ENCODE assay signal across 8 cellular contexts in genomic region chr12:45745861-45746277, GRCh38.
DNase-seq lines count a peak whose midpoint lies in the region; ATAC-seq and TF ChIP-seq lines count a peak whose summit lies in the region.

No MANE protein-coding gene starts in this region.

- no peaks in the 10 kb centered on the region for H3K9me3 Mint-ChIP-seq in central memory CD8-positive, alpha-beta T cell
- H3K9me3 Mint-ChIP-seq in nephron = peaks cover 24% of the 10 kb centered on the region
- H3K9me3 Mint-ChIP-seq in activated naive CD4-positive, alpha-beta T cell treated with anti-CD3 and anti-CD28 coated beads, Interleukin-2, amount 10 ng/mL, durations not matched to agents 7 days and 5 days = no peaks in the 10 kb centered on the region

- peak; percentile 67 for ATAC-seq in central memory CD8-positive, alpha-beta T cell (replicated peaks; ENCODE audit: extremely low read depth, poor library complexity, severe bottlenecking)
- ATAC-seq in HG02870 (IDR thresholded peaks at IDR 0.05; ENCODE audit: unreplicated experiment) = no peak

- peak in 2 of 3 experiments; percentile 28 to 44 for TF ChIP-seq CTCF in nephron (IDR thresholded peaks at IDR 0.05; ENCODE audit: unreplicated experiment in 3 of 3)

- peaks cover 48% of the 10 kb centered on the region for H3K4me1 Mint-ChIP-seq in central memory CD8-positive, alpha-beta T cell
- no peaks in the 10 kb centered on the region for H3K4me1 Mint-ChIP-seq in nephron
- peaks cover 34% of the 10 kb centered on the region for H3K4me1 Mint-ChIP-seq in activated naive CD4-positive, alpha-beta T cell treated with anti-CD3 and anti-CD28 coated beads, Interleukin-2, amount 10 ng/mL, durations not matched to agents 7 days and 5 days

- CTCF ChIA-PET in activated naive CD4-positive, alpha-beta T cell treated with anti-CD3 and anti-CD28 coated beads, Interleukin-2, amount 10 ng/mL, durations not matched to agents 7 days and 5 days (lab: Charles Lee) = interaction anchor here (0.6 to 2.5 kb wide), 9 partner anchors 14 to 1951 kb away, joined by 3 to 10 read pairs (median 5); partner anchors contain the start of gene ARID2

- H3K27me3 Mint-ChIP-seq in central memory CD8-positive, alpha-beta T cell = no peaks in the 10 kb centered on the region
- H3K27me3 Mint-ChIP-seq in nephron (ENCODE audit: low read depth) = no peaks in the 10 kb centered on the region
- no peaks in the 10 kb centered on the region for H3K27me3 Mint-ChIP-seq in activated naive CD4-positive, alpha-beta T cell treated with anti-CD3 and anti-CD28 coated beads, Interleukin-2, amount 10 ng/mL, durations not matched to agents 7 days and 5 days

- H3K27ac Mint-ChIP-seq in central memory CD8-positive, alpha-beta T cell (ENCODE audit: low read depth) = no peak overlapping the region
- H3K27ac Mint-ChIP-seq in nephron = no peak overlapping the region
- no peak overlapping the region for H3K27ac Mint-ChIP-seq in activated naive CD4-positive, alpha-beta T cell treated with anti-CD3 and anti-CD28 coated beads, Interleukin-2, amount 10 ng/mL, durations not matched to agents 7 days and 5 days

- H3K4me3 Mint-ChIP-seq in central memory CD8-positive, alpha-beta T cell = no peak overlapping the region
- no peak overlapping the region for H3K4me3 Mint-ChIP-seq in nephron
- no peak overlapping the region for H3K4me3 Mint-ChIP-seq in activated naive CD4-positive, alpha-beta T cell treated with anti-CD3 and anti-CD28 coated beads, Interleukin-2, amount 10 ng/mL, durations not matched to agents 7 days and 5 days

- H3K36me3 Mint-ChIP-seq in central memory CD8-positive, alpha-beta T cell (ENCODE audit: insufficient read depth) = no peaks in the 10 kb centered on the region
- peaks cover 86% of the 10 kb centered on the region for H3K36me3 Mint-ChIP-seq in nephron (ENCODE audit: low read depth)
- H3K36me3 Mint-ChIP-seq in activated naive CD4-positive, alpha-beta T cell treated with anti-CD3 and anti-CD28 coated beads, Interleukin-2, amount 10 ng/mL, durations not matched to agents 7 days and 5 days = peaks cover 45% of the 10 kb centered on the region

- DNase-seq in EH (ENCODE audit: low read depth) (peak; percentile 49), NAMALWA (ENCODE audit: low spot score) (peak; percentile 35), inferior parietal cortex (ENCODE audit: extremely low spot score) (no peak)
- DNase-seq in central memory CD8-positive, alpha-beta T cell (ENCODE audit: low spot score in 2 of 2) = no peak
- no peak for DNase-seq in activated CD4-positive, alpha-beta T cell treated with anti-CD3 and anti-CD28 coated beads, Interleukin-2, amount 50 U/mL, for 48 hours
- no peak for DNase-seq in activated naive CD4-positive, alpha-beta T cell treated with anti-CD3 and anti-CD28 coated beads, Interleukin-2, amount 10 ng/mL, durations not matched to agents 7 days and 5 days

Comparison
In these comparisons a context has a peak if more than half of its experiments do, and no peak if none do; other contexts are left out.
1. DNase-seq: peak in EH (single experiment) and NAMALWA (single experiment); none in central memory CD8-positive, alpha-beta T cell (0 of 2), inferior parietal cortex (single experiment), activated CD4-positive, alpha-beta T cell treated with anti-CD3 and anti-CD28 coated beads, Interleukin-2, amount 50 U/mL, for 48 hours (0 of 2) and activated naive CD4-positive, alpha-beta T cell treated with anti-CD3 and anti-CD28 coated beads, Interleukin-2, amount 10 ng/mL, durations not matched to agents 7 days and 5 days (single experiment).